Comparison of ENCODE assay signal across 30 cellular contexts in the genomic region with DNA sequence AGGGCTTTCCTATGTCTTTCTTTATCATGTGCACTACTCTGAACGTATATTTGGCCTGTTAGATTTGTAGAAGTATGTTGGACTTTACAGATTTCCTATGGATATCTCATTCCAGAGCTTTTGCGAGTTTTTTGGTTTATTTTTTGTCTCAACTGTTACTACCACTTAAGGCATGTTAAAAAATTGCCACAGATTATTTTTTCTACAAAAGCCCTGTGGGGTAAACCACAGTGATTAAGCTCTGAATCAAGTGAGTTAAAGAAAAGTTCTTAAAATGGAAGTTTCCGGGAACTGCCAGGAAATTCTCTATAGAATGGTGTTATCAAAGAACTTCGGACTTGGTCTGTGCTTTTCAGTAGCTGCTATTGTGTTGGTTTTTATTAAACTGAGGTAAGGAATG. TPM values are rescaled to one million over a fixed set of nuclear protein-coding genes. Genes with fewer than 3 reads are reported as not detected.
"Had no signal": no experiment of that assay in that cellular context is flagged by ENCODE, and none has a peak within 500 bp of the region (broad histone marks: within the 10 kb centered on the region; RNA-seq: fewer than 3 reads in every experiment).

No MANE protein-coding gene starts in this region.

- H3K4me3 ChIP-seq: breast epithelium, esophagus muscularis mucosa, lower lobe of right lung, right atrium auricular region, tibial nerve had no signal

- H3K4me3 Mint-ChIP-seq: activated CD4-positive, alpha-beta memory T cell treated with anti-CD3 and anti-CD28 coated beads, Interleukin-2, amount 10 ng/mL, durations not matched to agents 7 days and 5 days; activated CD4-positive, alpha-beta T cell treated with anti-CD3 and anti-CD28 coated beads, Interleukin-2, amount 10 ng/mL, durations not matched to agents 7 days and 5 days; activated naive CD8-positive, alpha-beta T cell treated with anti-CD3 and anti-CD28 coated beads, Interleukin-2, amount 10 ng/mL, durations not matched to agents 7 days and 5 days; central memory CD8-positive, alpha-beta T cell; naive thymus-derived CD8-positive, alpha-beta T cell; neural crest cell; stimulated activated naive B cell treated with anti-CD40 and anti-IgM and Interleukin-4, amounts not matched to agents 10 μg/mL and 1 μg/mL and 100 μg/mL, for 72 hours; T-helper 17 cell had no signal

- H3K36me3 Mint-ChIP-seq: stimulated activated naive B cell treated with anti-CD40 and anti-IgM and Interleukin-4, amounts not matched to agents 10 μg/mL and 1 μg/mL and 100 μg/mL, for 72 hours had no signal

- H3K9me3 ChIP-seq: breast epithelium, esophagus muscularis mucosa, lower lobe of right lung, right atrium auricular region, tibial nerve had no signal

- H3K4me1 ChIP-seq: breast epithelium, esophagus muscularis mucosa, lower lobe of right lung, parathyroid adenoma, right atrium auricular region, tibial nerve had no signal

- DNase-seq: activated CD4-positive, alpha-beta memory T cell treated with anti-CD3 and anti-CD28 coated beads, Interleukin-2, amount 10 ng/mL, durations not matched to agents 7 days and 5 days; activated CD4-positive, alpha-beta T cell treated with anti-CD3 and anti-CD28 coated beads for 1 hour; activated CD4-positive, alpha-beta T cell treated with anti-CD3 and anti-CD28 coated beads, Interleukin-2, amount 10 ng/mL, durations not matched to agents 7 days and 5 days; activated naive CD4-positive, alpha-beta T cell treated with Interleukin-2 at 50 U/mL for 16 hours; activated naive CD8-positive, alpha-beta T cell treated with anti-CD3 and anti-CD28 coated beads, Interleukin-2, amount 10 ng/mL, durations not matched to agents 7 days and 5 days; activated T-cell treated with anti-CD3 and anti-CD28 coated beads, Interleukin-2, amount 50 U/mL, for 48 hours; amniotic stem cell; dermis blood vessel endothelial cell; effector CD4-positive, alpha-beta T cell; kidney glomerular epithelial cell; lower lobe of right lung; mesenchymal stem cell; naive thymus-derived CD8-positive, alpha-beta T cell; nucleus accumbens; stimulated activated CD4-positive, alpha-beta T cell treated with anti-CD3 and anti-CD28 coated beads, Interleukin-15, amount 100 ng/mL, for 24 hours; stimulated activated CD4-positive, alpha-beta T cell treated with anti-CD3 and anti-CD28 coated beads, Interleukin-2, amount 100 ng/mL, for 24 hours; stimulated activated naive B cell treated with anti-CD40 and anti-IgM and Interleukin-4, amounts not matched to agents 10 μg/mL and 1 μg/mL and 100 μg/mL, for 72 hours; T-helper 17 cell had no signal

- H3K4me1 Mint-ChIP-seq: activated naive CD8-positive, alpha-beta T cell treated with anti-CD3 and anti-CD28 coated beads, Interleukin-2, amount 10 ng/mL, durations not matched to agents 7 days and 5 days; neural crest cell; stimulated activated naive B cell treated with anti-CD40 and anti-IgM and Interleukin-4, amounts not matched to agents 10 μg/mL and 1 μg/mL and 100 μg/mL, for 72 hours; T-helper 17 cell had no signal

- H3K79me2 ChIP-seq: parathyroid adenoma had no signal

- H3K27ac Mint-ChIP-seq: activated CD4-positive, alpha-beta memory T cell treated with anti-CD3 and anti-CD28 coated beads, Interleukin-2, amount 10 ng/mL, durations not matched to agents 7 days and 5 days; activated CD4-positive, alpha-beta T cell treated with anti-CD3 and anti-CD28 coated beads, Interleukin-2, amount 10 ng/mL, durations not matched to agents 7 days and 5 days; activated naive CD8-positive, alpha-beta T cell treated with anti-CD3 and anti-CD28 coated beads, Interleukin-2, amount 10 ng/mL, durations not matched to agents 7 days and 5 days; stimulated activated naive B cell treated with anti-CD40 and anti-IgM and Interleukin-4, amounts not matched to agents 10 μg/mL and 1 μg/mL and 100 μg/mL, for 72 hours; T-helper 17 cell had no signal

- H3K36me3 ChIP-seq: breast epithelium, right atrium auricular region had no signal

- FAIRE-seq: colon, frontal cortex had no signal

- H3K27me3 ChIP-seq: breast epithelium, esophagus muscularis mucosa, right atrium auricular region, tibial nerve had no signal

- ATAC-seq: left lobe of liver; lower lobe of right lung; naive thymus-derived CD8-positive, alpha-beta T cell; stimulated activated naive B cell treated with anti-CD40 and anti-IgM and Interleukin-4, amounts not matched to agents 10 μg/mL and 1 μg/mL and 100 μg/mL, for 72 hours; T-helper 17 cell had no signal

- H3K9me3 Mint-ChIP-seq: activated CD4-positive, alpha-beta memory T cell treated with anti-CD3 and anti-CD28 coated beads, Interleukin-2, amount 10 ng/mL, durations not matched to agents 7 days and 5 days; activated CD4-positive, alpha-beta T cell treated with anti-CD3 and anti-CD28 coated beads, Interleukin-2, amount 10 ng/mL, durations not matched to agents 7 days and 5 days; activated naive CD8-positive, alpha-beta T cell treated with anti-CD3 and anti-CD28 coated beads, Interleukin-2, amount 10 ng/mL, durations not matched to agents 7 days and 5 days; central memory CD8-positive, alpha-beta T cell; naive thymus-derived CD8-positive, alpha-beta T cell; neural crest cell; stimulated activated naive B cell treated with anti-CD40 and anti-IgM and Interleukin-4, amounts not matched to agents 10 μg/mL and 1 μg/mL and 100 μg/mL, for 72 hours had no signal

- H3K27ac ChIP-seq: breast epithelium, esophagus muscularis mucosa, lower lobe of right lung, parathyroid adenoma, right atrium auricular region, tibial nerve had no signal

- H3K27me3 Mint-ChIP-seq: activated CD4-positive, alpha-beta memory T cell treated with anti-CD3 and anti-CD28 coated beads, Interleukin-2, amount 10 ng/mL, durations not matched to agents 7 days and 5 days; activated CD4-positive, alpha-beta T cell treated with anti-CD3 and anti-CD28 coated beads, Interleukin-2, amount 10 ng/mL, durations not matched to agents 7 days and 5 days; activated naive CD8-positive, alpha-beta T cell treated with anti-CD3 and anti-CD28 coated beads, Interleukin-2, amount 10 ng/mL, durations not matched to agents 7 days and 5 days; central memory CD8-positive, alpha-beta T cell; naive thymus-derived CD8-positive, alpha-beta T cell; stimulated activated naive B cell treated with anti-CD40 and anti-IgM and Interleukin-4, amounts not matched to agents 10 μg/mL and 1 μg/mL and 100 μg/mL, for 72 hours; T-helper 17 cell had no signal

- H2AFZ ChIP-seq: parathyroid adenoma had no signal

- H3K9ac ChIP-seq: parathyroid adenoma had no signal

RNA-seq across cellular contexts. Expression of gene EIF1AY, which starts 10.6 kb away (rescaled TPM):
- total RNA-seq: dermis blood vessel endothelial cell, neural crest cell, right atrium auricular region, temporal lobe, ureter had no signal
